In the genomic region with DNA sequence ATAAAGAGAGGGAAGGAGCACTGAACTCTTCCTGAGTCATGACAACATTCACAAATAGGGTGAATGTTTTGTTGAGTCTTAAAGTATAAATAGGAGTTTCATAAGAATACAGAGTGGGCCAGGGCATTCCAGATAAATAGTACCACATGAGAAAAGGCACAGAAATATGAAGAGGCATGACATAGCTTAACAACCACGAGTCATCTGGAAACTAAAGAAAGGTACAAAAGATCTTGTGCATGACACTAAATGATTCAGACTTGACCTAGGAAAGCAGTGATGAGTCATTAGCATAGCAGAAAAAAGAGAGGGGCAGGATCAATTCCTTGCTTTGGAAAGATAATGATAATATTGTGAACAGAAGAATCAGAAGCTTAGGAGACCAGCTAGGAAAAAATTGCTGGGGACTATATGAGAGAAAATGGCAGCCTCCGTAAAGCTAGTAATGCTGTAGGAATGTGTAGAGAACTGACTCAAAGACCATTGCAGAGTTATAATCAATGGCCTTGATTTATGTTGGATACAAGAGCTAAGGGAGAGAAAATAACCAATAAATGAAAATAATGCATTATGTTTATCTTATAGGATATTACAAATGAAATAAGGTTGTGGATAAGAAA, we compare ENCODE assay signal across 20 cellular contexts. TPM values are rescaled to one million over a fixed set of nuclear protein-coding genes. Genes with fewer than 3 reads are reported as not detected.
DNase-seq lines count a peak whose midpoint lies in the region; ATAC-seq and TF ChIP-seq lines count a peak whose summit lies in the region.
"Had no signal": no experiment of that assay in that cellular context is flagged by ENCODE, and none has a peak within 500 bp of the region (broad histone marks: within the 10 kb centered on the region; RNA-seq: fewer than 3 reads in every experiment).

No MANE protein-coding gene starts in this region.

- no peak overlapping the region for H3K4me3 Mint-ChIP-seq in GM23338
- H3K4me3 Mint-ChIP-seq: activated CD8-positive, alpha-beta memory T cell treated with anti-CD3 and anti-CD28 coated beads, Interleukin-2, amount 10 ng/mL, durations not matched to agents 7 days and 5 days; effector memory CD8-positive, alpha-beta T cell had no signal

- ATAC-seq in foreskin keratinocyte: peak; percentile 72
- ATAC-seq in GM23338: no peak
- ATAC-seq: activated CD8-positive, alpha-beta memory T cell treated with anti-CD3 and anti-CD28 coated beads, Interleukin-2, amount 10 ng/mL, durations not matched to agents 7 days and 5 days; effector memory CD8-positive, alpha-beta T cell had no signal

- 47 to 67% methylated on average over 2 of the region's 2 CpGs for WGBS in transverse colon (ENCODE audit: low coverage in 1 of 2), 2 donors

- H3K4me1 ChIP-seq in breast epithelium (peaks cover 0 to 5% of the 10 kb centered on the region in 2 donors), foreskin keratinocyte (peaks cover 14% of the 10 kb centered on the region), transverse colon (peaks cover 0 to 17% (median 2%) of the 10 kb centered on the region in 4 donors), GM23338 (ENCODE audit: insufficient read depth) (peaks cover 8% of the 10 kb centered on the region; the same call in 1 of the 2 replicates)

- peaks cover 1% of the 10 kb centered on the region; the same call in 2 of the 3 replicates for H3K4me1 Mint-ChIP-seq in GM23338
- H3K4me1 Mint-ChIP-seq: activated CD8-positive, alpha-beta memory T cell treated with anti-CD3 and anti-CD28 coated beads, Interleukin-2, amount 10 ng/mL, durations not matched to agents 7 days and 5 days had no signal

- TF ChIP-seq POLR2A in breast epithelium (IDR thresholded peaks at IDR 0.05) (no peak), transverse colon (IDR thresholded peaks at IDR 0.05) (no peak)

- no peaks in the 10 kb centered on the region for H3K9me3 ChIP-seq in breast epithelium
- no peaks in the 10 kb centered on the region for H3K9me3 ChIP-seq in transverse colon
- H3K9me3 ChIP-seq: ovary had no signal

- peak; percentile 91 for DNase-seq in HS-5 (ENCODE audit: low read depth)
- DNase-seq in breast epithelium (ENCODE audit: low spot score in 2 of 2): no peak
- DNase-seq in foreskin keratinocyte: peak in 1 of 2 donors; percentile 69
- DNase-seq in transverse colon: no peak
- no peak for DNase-seq in GM23338 (ENCODE audit: low spot score)
- DNase-seq in DMS79 (lab: John Stamatoyannopoulos, UW): no peak
- DNase-seq in caudate nucleus (lab: John Stamatoyannopoulos, UW): no peak
- DNase-seq: activated CD4-positive, CD25-positive, alpha-beta regulatory T cell; activated CD8-positive, alpha-beta memory T cell treated with anti-CD3 and anti-CD28 coated beads, Interleukin-2, amount 10 ng/mL, durations not matched to agents 7 days and 5 days; activated naive CD4-positive, alpha-beta T cell treated with Interleukin-2 at 50 U/mL for 16 hours; effector memory CD8-positive, alpha-beta T cell; head of caudate nucleus; NCI-H187; NCI-H69; ovary; small intestine; stimulated activated naive CD4-positive, alpha-beta T cell had no signal

- H3K27ac Mint-ChIP-seq in GM23338: no peak overlapping the region
- H3K27ac Mint-ChIP-seq: activated CD8-positive, alpha-beta memory T cell treated with anti-CD3 and anti-CD28 coated beads, Interleukin-2, amount 10 ng/mL, durations not matched to agents 7 days and 5 days; effector memory CD8-positive, alpha-beta T cell had no signal

- H3K4me2 ChIP-seq in GM23338: no peak overlapping the region

- H3K27me3 ChIP-seq in breast epithelium (no peaks in the 10 kb centered on the region), foreskin keratinocyte (no peaks in the 10 kb centered on the region), transverse colon (no peaks in the 10 kb centered on the region), GM23338 (ENCODE audit: insufficient read depth) (no peaks in the 10 kb centered on the region)
- H3K27me3 ChIP-seq: cardiac muscle cell, ovary had no signal

- H4K20me1 ChIP-seq in GM23338 (replicated peaks; ENCODE audit: insufficient read depth): no peaks in the 10 kb centered on the region

- TF ChIP-seq EP300 in transverse colon (IDR thresholded peaks at IDR 0.05; ENCODE audit: low read depth): no peak

- H2AFZ ChIP-seq in GM23338: no peak overlapping the region

- H3K27ac ChIP-seq in breast epithelium (peak overlapping the region; percentile 65 to 84), foreskin keratinocyte (peak overlapping the region; percentile 61), transverse colon (peak overlapping the region; percentile 52 to 69 (median 56)), GM23338 (ENCODE audit: low read depth) (no peak overlapping the region), caudate nucleus (ENCODE audit: low read depth, low read length) (no peak overlapping the region)
- H3K27ac ChIP-seq: cardiac muscle cell, ovary had no signal

- H3K36me3 Mint-ChIP-seq in GM23338 (ENCODE audit: low read depth): no peaks in the 10 kb centered on the region
- H3K36me3 Mint-ChIP-seq: activated CD8-positive, alpha-beta memory T cell treated with anti-CD3 and anti-CD28 coated beads, Interleukin-2, amount 10 ng/mL, durations not matched to agents 7 days and 5 days had no signal

- H3K9me2 ChIP-seq in GM23338 (ENCODE audit: insufficient read depth): peaks cover 4% of the 10 kb centered on the region

- H3K9me3 Mint-ChIP-seq in GM23338: no peaks in the 10 kb centered on the region

- H3K36me3 ChIP-seq in breast epithelium (no peaks in the 10 kb centered on the region), transverse colon (no peaks in the 10 kb centered on the region), GM23338 (ENCODE audit: insufficient read depth) (no peaks in the 10 kb centered on the region)
- H3K36me3 ChIP-seq: cardiac muscle cell, ovary had no signal

- H3K79me2 ChIP-seq in GM23338 (replicated peaks; ENCODE audit: insufficient read depth): no peaks in the 10 kb centered on the region

- no peaks in the 10 kb centered on the region for H3K27me3 Mint-ChIP-seq in GM23338 (ENCODE audit: insufficient read depth, low read depth, poor library complexity)
- H3K27me3 Mint-ChIP-seq: activated CD8-positive, alpha-beta memory T cell treated with anti-CD3 and anti-CD28 coated beads, Interleukin-2, amount 10 ng/mL, durations not matched to agents 7 days and 5 days; effector memory CD8-positive, alpha-beta T cell had no signal

- TF ChIP-seq CTCF in breast epithelium (IDR thresholded peaks at IDR 0.05) (no peak), foreskin keratinocyte (conservative IDR thresholded peaks at IDR 0.05) (no peak), transverse colon (IDR thresholded peaks at IDR 0.05) (no peak), GM23338 (conservative IDR thresholded peaks at IDR 0.05; ENCODE audit: low read depth in 2 of 2) (no peak)

- intact Hi-C loops in breast epithelium (cut with DNase I; ENCODE audit: low total_unique reads) (no loop called here), transverse colon (cut with DNase I; ENCODE audit: low total_unique reads) (no loop called here)

- in situ Hi-C loops in transverse colon (cut with MboI; ENCODE audit: low pct_ligation_motif_present in 1 of 4, low pct_unique_long_range_greater_than_20kb in 1 of 4, low sequenced_read_pairs in 3 of 4): no loop called here

- no peaks in the 10 kb centered on the region for H3F3A ChIP-seq in GM23338 (replicated peaks; ENCODE audit: low read depth)

- H3K4me3 ChIP-seq in breast epithelium: no peak overlapping the region
- H3K4me3 ChIP-seq in transverse colon: no peak overlapping the region
- no peak overlapping the region for H3K4me3 ChIP-seq in GM23338
- H3K4me3 ChIP-seq: cardiac muscle cell, ovary had no signal

TF ChIP-seq in GM23338, 12 proteins besides CTCF, POLR2A, EP300 and RAD21 (continues in another document):
- no peak for TF ChIP-seq CREB1 (CRISPR knock-in tag; IDR thresholded peaks at IDR 0.05; ENCODE audit: low read depth)
- TF ChIP-seq, protein P1, sequence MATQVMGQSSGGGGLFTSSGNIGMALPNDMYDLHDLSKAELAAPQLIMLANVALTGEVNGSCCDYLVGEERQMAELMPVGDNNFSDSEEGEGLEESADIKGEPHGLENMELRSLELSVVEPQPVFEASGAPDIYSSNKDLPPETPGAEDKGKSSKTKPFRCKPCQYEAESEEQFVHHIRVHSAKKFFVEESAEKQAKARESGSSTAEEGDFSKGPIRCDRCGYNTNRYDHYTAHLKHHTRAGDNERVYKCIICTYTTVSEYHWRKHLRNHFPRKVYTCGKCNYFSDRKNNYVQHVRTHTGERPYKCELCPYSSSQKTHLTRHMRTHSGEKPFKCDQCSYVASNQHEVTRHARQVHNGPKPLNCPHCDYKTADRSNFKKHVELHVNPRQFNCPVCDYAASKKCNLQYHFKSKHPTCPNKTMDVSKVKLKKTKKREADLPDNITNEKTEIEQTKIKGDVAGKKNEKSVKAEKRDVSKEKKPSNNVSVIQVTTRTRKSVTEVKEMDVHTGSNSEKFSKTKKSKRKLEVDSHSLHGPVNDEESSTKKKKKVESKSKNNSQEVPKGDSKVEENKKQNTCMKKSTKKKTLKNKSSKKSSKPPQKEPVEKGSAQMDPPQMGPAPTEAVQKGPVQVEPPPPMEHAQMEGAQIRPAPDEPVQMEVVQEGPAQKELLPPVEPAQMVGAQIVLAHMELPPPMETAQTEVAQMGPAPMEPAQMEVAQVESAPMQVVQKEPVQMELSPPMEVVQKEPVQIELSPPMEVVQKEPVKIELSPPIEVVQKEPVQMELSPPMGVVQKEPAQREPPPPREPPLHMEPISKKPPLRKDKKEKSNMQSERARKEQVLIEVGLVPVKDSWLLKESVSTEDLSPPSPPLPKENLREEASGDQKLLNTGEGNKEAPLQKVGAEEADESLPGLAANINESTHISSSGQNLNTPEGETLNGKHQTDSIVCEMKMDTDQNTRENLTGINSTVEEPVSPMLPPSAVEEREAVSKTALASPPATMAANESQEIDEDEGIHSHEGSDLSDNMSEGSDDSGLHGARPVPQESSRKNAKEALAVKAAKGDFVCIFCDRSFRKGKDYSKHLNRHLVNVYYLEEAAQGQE (IDR thresholded peaks at IDR 0.05; ENCODE audit: unreplicated experiment): no peak
- no peak for TF ChIP-seq ZNF114 (CRISPR knock-in tag; IDR thresholded peaks at IDR 0.05)
- TF ChIP-seq POLR2AphosphoS5 (IDR thresholded peaks at IDR 0.05; ENCODE audit: low read depth): no peak
- no peak for TF ChIP-seq ZNF331 (CRISPR knock-in tag; IDR thresholded peaks at IDR 0.05; ENCODE audit: low read depth)
- no peak for TF ChIP-seq EZH2 (IDR thresholded peaks at IDR 0.05; ENCODE audit: low read depth, unreplicated experiment)

RNA-seq across cellular contexts. Expression of a gene that starts 47.6 kb away (rescaled TPM):
- total RNA-seq in breast epithelium (10 to 100 TPM; 23.7 to 71.4 (median 41.6) TPM), foreskin keratinocyte (0.21 and 0.41 TPM in 2 replicates), transverse colon (10 to 100 TPM in 1 of 4 donors, 1 to 10 TPM in 2, under 1 TPM in 1; 0.60 to 15.2 (median 4.4) TPM)
- polyA plus RNA-seq in foreskin keratinocyte (0.19 and 0.36 TPM in 2 replicates), GM23338 (2016; fragmentation: Nextera tagmentation; extraction: Ambion mirVana) (0.21 and 0.33 TPM in 2 replicates)
- 0.66 TPM in 1 of 2 replicates, not detected in the other for total RNA-seq in GM23338 (2014; rRNA removed; shearing (Covaris generic))
- total RNA-seq: activated CD8-positive, alpha-beta memory T cell treated with anti-CD3 and anti-CD28 coated beads, Interleukin-2, amount 10 ng/mL, durations not matched to agents 7 days and 5 days; HT-29; T-helper 1 cell treated with Interleukin-12 subunit alpha and Interleukin-12 subunit beta and Interleukin-4 antibody, amounts not matched to agents 30 ng/mL and 1 ng/mL, for 36 hours had no signal

Comparison
In these comparisons a context has a peak if more than half of its experiments do, and no peak if none do; other contexts are left out.
1. H3K27ac ChIP-seq: peak in breast epithelium (2 of 2), foreskin keratinocyte (single experiment) and transverse colon (4 of 4); none in GM23338 (single experiment) and caudate nucleus (single experiment).